Comparison of ENCODE assay signal across 8 cellular contexts in the genomic region with DNA sequence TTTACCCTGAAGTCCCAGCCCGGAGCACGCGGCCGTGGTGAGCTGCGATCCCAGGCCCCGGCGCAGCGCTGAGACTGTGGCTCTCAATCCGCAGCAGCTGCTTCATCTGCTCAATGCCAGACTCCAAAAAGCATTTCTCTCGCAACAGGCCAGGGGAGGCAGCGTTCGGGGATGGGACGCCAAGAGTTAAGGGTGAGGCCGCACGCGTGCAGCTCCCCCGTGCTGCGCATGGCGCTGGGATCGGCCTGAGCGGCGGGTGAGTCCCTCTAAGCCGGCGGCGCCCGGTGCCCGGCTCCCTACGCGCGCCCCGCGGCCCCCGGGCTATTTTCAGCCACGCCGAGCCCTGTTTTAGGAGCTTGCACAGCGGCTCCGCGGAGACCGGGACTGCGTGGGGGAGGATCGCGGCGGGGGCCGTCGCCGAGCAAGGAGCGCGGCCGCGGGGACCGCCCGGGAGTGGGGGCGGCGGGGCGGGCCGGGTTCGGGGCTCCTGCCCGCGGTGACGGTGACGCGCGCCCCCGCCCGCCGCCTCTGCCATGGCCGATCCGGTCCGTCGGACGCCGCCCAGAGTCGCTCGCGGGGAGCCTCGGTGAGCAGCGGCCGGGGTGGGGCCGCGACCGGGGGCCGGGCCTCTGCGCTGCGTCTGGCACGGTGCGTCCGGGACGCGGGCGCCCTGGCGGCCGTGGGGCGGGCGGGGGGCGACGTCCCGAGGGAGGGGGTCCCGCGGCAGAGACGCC. TPM values are rescaled to one million over a fixed set of nuclear protein-coding genes. Genes with fewer than 3 reads are reported as not detected.
DNase-seq lines count a peak whose midpoint lies in the region; ATAC-seq and TF ChIP-seq lines count a peak whose summit lies in the region.

No MANE protein-coding gene starts in this region.

- no peak overlapping the region for H3K27ac ChIP-seq in skeletal muscle tissue (ENCODE audit: low read depth, low read length)

- in situ Hi-C loops in G401 (cut with HindIII; ENCODE audit: low sequenced_read_pairs): no loop called here

- ATAC-seq in HG03196 (IDR thresholded peaks at IDR 0.05; ENCODE audit: unreplicated experiment) (no peak), GM19324 (IDR thresholded peaks at IDR 0.05; ENCODE audit: low FRiP score, unreplicated experiment) (no peak)

- H3K4me1 ChIP-seq in adipocyte (ENCODE audit: control insufficient read depth, insufficient read depth, low read length) (no peaks in the 10 kb centered on the region), iPS-15b (ENCODE audit: control insufficient read depth, insufficient read depth, low read length) (peaks cover 6% of the 10 kb centered on the region), skeletal muscle tissue (ENCODE audit: control insufficient read depth in 3 of 3, insufficient read depth in 3 of 3, low read length in 3 of 3) (peaks cover 3 to 12% (median 4%) of the 10 kb centered on the region in 3 donors), BE2C (no peaks in the 10 kb centered on the region)

- H3K9me3 ChIP-seq in adipocyte (ENCODE audit: control insufficient read depth, low read length): no peaks in the 10 kb centered on the region
- H3K9me3 ChIP-seq in iPS-15b (ENCODE audit: control insufficient read depth, insufficient read depth, low read length): no peaks in the 10 kb centered on the region
- H3K9me3 ChIP-seq in skeletal muscle tissue (ENCODE audit: control insufficient read depth in 3 of 3, low read length in 3 of 3): no peaks in the 10 kb centered on the region
- H3K9me3 ChIP-seq in BE2C: no peaks in the 10 kb centered on the region

- DNase-seq in G401 (ENCODE audit: low spot score) (peak; percentile 46), adipocyte (ENCODE audit: low read depth) (peak; percentile 52), BE2C (no peak), COLO829 (ENCODE audit: low spot score) (no peak)

- H3K4me3 ChIP-seq in adipocyte (ENCODE audit: low read length) (peak overlapping the region; percentile 46), iPS-15b (ENCODE audit: low read depth, low read length) (peak overlapping the region; percentile 56), skeletal muscle tissue (ENCODE audit: low read length in 3 of 3) (peak overlapping the region; percentile 56 to 75 (median 75)), BE2C (ENCODE audit: low read depth, low read length) (no peak overlapping the region)

- TF ChIP-seq CTCF in BE2C (IDR thresholded peaks at IDR 0.05; ENCODE audit: low read depth, low read length): no peak

- H3K9ac ChIP-seq in adipocyte (ENCODE audit: low read length) (no peak overlapping the region), iPS-15b (ENCODE audit: low read depth, low read length) (peak overlapping the region; percentile 37), skeletal muscle tissue (ENCODE audit: low read depth in 1 of 3, low read length in 3 of 3) (peak overlapping the region; percentile 38 to 77 (median 61))

- H3K36me3 ChIP-seq in adipocyte (ENCODE audit: control insufficient read depth, insufficient read depth, low read length, severe bottlenecking) (no peaks in the 10 kb centered on the region), iPS-15b (ENCODE audit: control insufficient read depth, insufficient read depth, low read length) (no peaks in the 10 kb centered on the region), skeletal muscle tissue (ENCODE audit: control insufficient read depth in 3 of 3, insufficient read depth in 3 of 3, low read length in 3 of 3) (no peaks in the 10 kb centered on the region), BE2C (no peaks in the 10 kb centered on the region)

- H3K27me3 ChIP-seq in adipocyte (replicated peaks; ENCODE audit: control insufficient read depth, insufficient read depth, low read length) (peaks cover 69% of the 10 kb centered on the region), iPS-15b (ENCODE audit: control insufficient read depth, insufficient read depth, low read length) (peaks cover 27% of the 10 kb centered on the region), skeletal muscle tissue (ENCODE audit: control insufficient read depth in 3 of 3, insufficient read depth in 3 of 3, low read length in 3 of 3) (peaks cover 29 to 35% (median 33%) of the 10 kb centered on the region in 3 donors), BE2C (peaks cover 37% of the 10 kb centered on the region)

RNA-seq across cellular contexts. Expression of a gene that starts 29.4 kb away (rescaled TPM):
- 0.27 TPM in 1 of 2 replicates, not detected in the other for total RNA-seq in G401 (2014; rRNA removed; shearing (Covaris generic))
- total RNA-seq in skeletal muscle tissue: under 0.01 TPM
- polyA plus RNA-seq in BE2C (2012; ENCODE audit: insufficient read depth, insufficient read length, low read depth): 0.79 TPM

RNA-seq across cellular contexts. Expression of a gene that starts 54.6 kb away (rescaled TPM):
- total RNA-seq in G401 (2014; rRNA removed; shearing (Covaris generic)): 81.6 and 96.5 TPM in 2 replicates
- total RNA-seq in skeletal muscle tissue: 20.9 TPM
- 47.0 TPM for polyA plus RNA-seq in BE2C (2012; ENCODE audit: insufficient read depth, insufficient read length, low read depth)

Comparison
In these comparisons a context has a peak if more than half of its experiments do, and no peak if none do; other contexts are left out.
1. DNase-seq: peak in G401 (single experiment) and adipocyte (single experiment); none in BE2C (single experiment) and COLO829 (single experiment).